ENCODE assay signal across 8 cellular contexts in genomic region chr2:141911485-141912066, GRCh38.
DNase-seq lines count a peak whose midpoint lies in the region; ATAC-seq lines count a peak whose summit lies in the region.

No MANE protein-coding gene starts in this region.

- H3K9me3 ChIP-seq in MG63 = no peaks in the 10 kb centered on the region

- in situ Hi-C loops in Caki2 (cut with HindIII; ENCODE audit: low pct_unique_long_range_greater_than_20kb, low sequenced_read_pairs) = no loop called here

- H3K36me3 ChIP-seq in MG63 = no peaks in the 10 kb centered on the region

- H3K27me3 ChIP-seq in MG63 = no peaks in the 10 kb centered on the region

- no peak overlapping the region for H3K4me3 ChIP-seq in MG63

- ATAC-seq in GM18907 (IDR thresholded peaks at IDR 0.05; ENCODE audit: unreplicated experiment) (peak; percentile 88), HG03135 (IDR thresholded peaks at IDR 0.05; ENCODE audit: unreplicated experiment) (peak; percentile 80)

- DNase-seq in Caki2 (ENCODE audit: low read depth) (peak; percentile 18), RKO (ENCODE audit: low spot score) (peak; percentile 30), iPS DF 19.7 (ENCODE audit: low read depth, low spot score) (peak; percentile 69), MG63 (no peak)
- no peak for DNase-seq in stimulated activated naive CD4-positive, alpha-beta T cell (lab: John Stamatoyannopoulos, UW)
- no peak for DNase-seq in activated CD4-positive, CD25-positive, alpha-beta regulatory T cell treated with anti-CD3 and anti-CD28 coated beads, Interleukin-2, amount 50 U/mL, for 72 hours

Comparison
In these comparisons a context has a peak if more than half of its experiments do, and no peak if none do; other contexts are left out.
1. DNase-seq: peak in Caki2 (single experiment), RKO (single experiment) and iPS DF 19.7 (single experiment); none in MG63 (single experiment), stimulated activated naive CD4-positive, alpha-beta T cell (0 of 6) and activated CD4-positive, CD25-positive, alpha-beta regulatory T cell treated with anti-CD3 and anti-CD28 coated beads, Interleukin-2, amount 50 U/mL, for 72 hours (single experiment).